In the genomic region with DNA sequence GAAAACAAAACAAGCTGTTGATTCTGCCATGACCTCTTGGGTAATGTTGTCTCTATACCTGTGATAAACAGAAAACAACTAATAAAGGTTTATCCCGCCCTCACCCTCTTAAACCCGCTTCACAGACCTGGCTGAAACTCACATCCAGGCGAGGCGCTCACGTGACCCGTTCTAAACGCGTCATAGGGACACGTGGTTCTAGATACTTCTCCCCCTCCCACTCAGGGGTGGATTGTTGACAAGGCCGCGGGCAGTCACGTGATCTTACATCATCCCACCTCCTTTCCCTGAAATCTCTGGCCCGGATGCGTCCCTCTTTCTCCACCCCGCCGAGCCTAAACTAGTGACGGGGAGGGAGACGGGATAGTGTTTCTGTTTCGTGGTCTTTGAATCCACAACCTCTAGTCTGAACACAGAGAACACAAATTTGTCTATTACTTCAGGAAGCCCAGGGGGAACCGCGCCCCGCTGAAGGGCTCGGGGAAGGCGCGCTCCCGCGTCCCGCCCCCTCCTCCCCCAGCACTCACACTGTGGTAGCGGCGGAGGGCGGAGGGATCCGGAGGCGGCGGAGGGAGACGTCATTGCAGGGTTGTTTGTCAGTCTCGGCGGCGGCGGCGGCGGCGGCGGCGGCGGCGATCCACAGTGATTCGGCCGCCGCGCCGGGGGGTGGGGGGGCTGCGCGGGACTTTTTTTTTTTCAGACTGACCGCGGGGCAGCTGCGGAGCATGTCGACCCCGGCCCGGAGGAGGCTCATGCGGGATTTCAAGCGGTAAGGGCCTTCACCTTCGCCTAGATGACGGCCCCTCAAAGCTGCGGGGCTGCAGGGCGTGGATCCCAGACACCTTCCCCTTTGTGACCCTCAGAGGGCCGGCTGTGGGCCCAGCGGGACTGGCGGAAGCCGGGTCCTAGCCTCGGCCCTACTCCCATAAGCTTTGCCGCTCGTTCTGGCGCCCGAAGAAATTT, we compare ENCODE assay signal across 1 cellular context.
TF ChIP-seq lines count a peak whose summit lies in the region.

TSS of gene UBE2B (plus strand) at position 699 of the 963 bp plus-strand sequence. CDS start at position 726, 27 bp downstream.

TF ChIP-seq in HepG2, 621 proteins besides CTCF, POLR2A, EP300 and RAD21 (continued from another document and continues in another):
- TF ChIP-seq ZNF572 (CRISPR knock-in tag; IDR thresholded peaks at IDR 0.05) (no peak), MBNL3 (CRISPR knock-in tag; conservative IDR thresholded peaks at IDR 0.05) (no peak; the same call in 1 of the 2 replicates), YEATS2 (CRISPR knock-in tag; IDR thresholded peaks at IDR 0.05; ENCODE audit: borderline replicate concordance) (peak; percentile 89), ZNF644 (CRISPR knock-in tag; IDR thresholded peaks at IDR 0.05; ENCODE audit: low read depth) (no peak), ZNF281 (CRISPR knock-in tag; IDR thresholded peaks at IDR 0.05; ENCODE audit: borderline replicate concordance) (peak; percentile 37), ZZZ3 (CRISPR knock-in tag; IDR thresholded peaks at IDR 0.05; ENCODE audit: borderline replicate concordance) (peak; percentile 49; the same call in 1 of the 2 replicates), ZBTB10 (CRISPR knock-in tag; IDR thresholded peaks at IDR 0.05; ENCODE audit: borderline replicate concordance) (no peak), ZNF781 (CRISPR knock-in tag; IDR thresholded peaks at IDR 0.05; ENCODE audit: borderline replicate concordance, not compliant biosample characterization) (peak; percentile 98), ZNF564 (CRISPR knock-in tag; IDR thresholded peaks at IDR 0.05) (peak; percentile 31; the same call in 1 of the 2 replicates), NONO (IDR thresholded peaks at IDR 0.05) (0 out of 2 replicates have a peak, but pooled peaks have one; percentile 51), NONO (CRISPR knock-in tag; conservative IDR thresholded peaks at IDR 0.05) (0 out of 2 replicates have a peak, but pooled peaks have one; percentile 65), ZNF670 (CRISPR knock-in tag; IDR thresholded peaks at IDR 0.05; ENCODE audit: borderline replicate concordance) (peak; percentile 79; the same call in 1 of the 2 replicates), NRL (CRISPR knock-in tag; IDR thresholded peaks at IDR 0.05; ENCODE audit: borderline replicate concordance) (peak; percentile 45; the same call in 1 of the 2 replicates), PAX8 (CRISPR knock-in tag; IDR thresholded peaks at IDR 0.05; ENCODE audit: borderline replicate concordance) (no peak), TIGD3 (CRISPR knock-in tag; IDR thresholded peaks at IDR 0.05; ENCODE audit: borderline replicate concordance) (peak; percentile 87; the same call in 1 of the 2 replicates), ZFP1 (CRISPR knock-in tag; IDR thresholded peaks at IDR 0.05) (0 out of 2 replicates have a peak, but pooled peaks have one; percentile 52), ARNTL (CRISPR knock-in tag; IDR thresholded peaks at IDR 0.05) (peak; percentile 93), ZBTB42 (CRISPR knock-in tag; IDR thresholded peaks at IDR 0.05) (peak; percentile 31; the same call in 1 of the 2 replicates), NR2F6 (IDR thresholded peaks at IDR 0.05) (no peak), NR2F6 (CRISPR knock-in tag; IDR thresholded peaks at IDR 0.05) (peak; percentile 17; the same call in 1 of the 2 replicates), IRF2 (CRISPR knock-in tag; IDR thresholded peaks at IDR 0.05) (peak; percentile 82), RNF2 (conservative IDR thresholded peaks at IDR 0.05; ENCODE audit: low read depth) (no peak; the same call in 1 of the 2 replicates), ZNF75D (CRISPR knock-in tag; IDR thresholded peaks at IDR 0.05; ENCODE audit: borderline replicate concordance) (no peak), YY1 (IDR thresholded peaks at IDR 0.05; ENCODE audit: insufficient read depth, insufficient replicate concordance, low read depth, low read length) (no peak), ZNF367 (CRISPR knock-in tag; IDR thresholded peaks at IDR 0.05; ENCODE audit: borderline replicate concordance) (peak; percentile 10; the same call in 1 of the 2 replicates), TAF15 (IDR thresholded peaks at IDR 0.05; ENCODE audit: low read depth, low read length, poor library complexity, severe bottlenecking) (no peak), ZNF414 (CRISPR knock-in tag; IDR thresholded peaks at IDR 0.05) (0 out of 2 replicates have a peak, but pooled peaks have one; percentile 6), THAP11 (CRISPR knock-in tag; IDR thresholded peaks at IDR 0.05) (peak; percentile 76), HOXA5 (CRISPR knock-in tag; IDR thresholded peaks at IDR 0.05) (0 out of 2 replicates have a peak, but pooled peaks have one; percentile 42), ERF (CRISPR knock-in tag; IDR thresholded peaks at IDR 0.05) (peak; percentile 83), ISX (CRISPR knock-in tag; conservative IDR thresholded peaks at IDR 0.05) (no peak; the same call in 1 of the 2 replicates), GPN1 (CRISPR knock-in tag; IDR thresholded peaks at IDR 0.05; ENCODE audit: borderline replicate concordance) (no peak), ZNF850 (CRISPR knock-in tag; conservative IDR thresholded peaks at IDR 0.05) (no peak), ZNF17 (CRISPR knock-in tag; IDR thresholded peaks at IDR 0.05) (no peak), ZNF18 (CRISPR knock-in tag; IDR thresholded peaks at IDR 0.05; ENCODE audit: insufficient replicate concordance) (peak; percentile 33), ZNF614 (CRISPR knock-in tag; IDR thresholded peaks at IDR 0.05; ENCODE audit: borderline replicate concordance) (0 out of 2 replicates have a peak, but pooled peaks have one; percentile 66), MED1 (CRISPR knock-in tag; IDR thresholded peaks at IDR 0.05) (peak; percentile 80), ZNF205 (CRISPR knock-in tag; IDR thresholded peaks at IDR 0.05) (no peak), ZNF841 (CRISPR knock-in tag; IDR thresholded peaks at IDR 0.05; ENCODE audit: borderline replicate concordance) (no peak), ARID3A (IDR thresholded peaks at IDR 0.05; ENCODE audit: low read depth, low read length) (peak; percentile 84), HMG20A (CRISPR knock-in tag; IDR thresholded peaks at IDR 0.05; ENCODE audit: borderline replicate concordance) (peak; percentile 50; the same call in 1 of the 2 replicates), ZNF775 (CRISPR knock-in tag; IDR thresholded peaks at IDR 0.05; ENCODE audit: borderline replicate concordance) (no peak; the same call in 1 of the 2 replicates), NFIB (CRISPR knock-in tag; IDR thresholded peaks at IDR 0.05; ENCODE audit: borderline replicate concordance) (no peak), MAX (IDR thresholded peaks at IDR 0.05) (peak; percentile 98), ZNF570 (CRISPR knock-in tag; IDR thresholded peaks at IDR 0.05; ENCODE audit: borderline replicate concordance) (no peak), ZFY (CRISPR knock-in tag; IDR thresholded peaks at IDR 0.05) (peak; percentile 69)
- TF ChIP-seq, protein P1, sequence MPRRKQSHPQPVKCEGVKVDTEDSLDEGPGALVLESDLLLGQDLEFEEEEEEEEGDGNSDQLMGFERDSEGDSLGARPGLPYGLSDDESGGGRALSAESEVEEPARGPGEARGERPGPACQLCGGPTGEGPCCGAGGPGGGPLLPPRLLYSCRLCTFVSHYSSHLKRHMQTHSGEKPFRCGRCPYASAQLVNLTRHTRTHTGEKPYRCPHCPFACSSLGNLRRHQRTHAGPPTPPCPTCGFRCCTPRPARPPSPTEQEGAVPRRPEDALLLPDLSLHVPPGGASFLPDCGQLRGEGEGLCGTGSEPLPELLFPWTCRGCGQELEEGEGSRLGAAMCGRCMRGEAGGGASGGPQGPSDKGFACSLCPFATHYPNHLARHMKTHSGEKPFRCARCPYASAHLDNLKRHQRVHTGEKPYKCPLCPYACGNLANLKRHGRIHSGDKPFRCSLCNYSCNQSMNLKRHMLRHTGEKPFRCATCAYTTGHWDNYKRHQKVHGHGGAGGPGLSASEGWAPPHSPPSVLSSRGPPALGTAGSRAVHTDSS (CRISPR knock-in tag; conservative IDR thresholded peaks at IDR 0.05) = no peak
- TF ChIP-seq, protein P2, sequence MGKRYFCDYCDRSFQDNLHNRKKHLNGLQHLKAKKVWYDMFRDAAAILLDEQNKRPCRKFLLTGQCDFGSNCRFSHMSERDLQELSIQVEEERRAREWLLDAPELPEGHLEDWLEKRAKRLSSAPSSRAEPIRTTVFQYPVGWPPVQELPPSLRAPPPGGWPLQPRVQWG (CRISPR knock-in tag; IDR thresholded peaks at IDR 0.05; ENCODE audit: borderline replicate concordance, low read depth) = no peak
